Comparison of ENCODE assay signal across 1 cellular context in genomic region chr3:177465243-177465642, GRCh38.
TF ChIP-seq lines count a peak whose summit lies in the region.

No MANE protein-coding gene starts in this region.

TF ChIP-seq in GM23338, 12 proteins besides CTCF, POLR2A, EP300 and RAD21 (continued from another document):
- TF ChIP-seq STAT1 (IDR thresholded peaks at IDR 0.05; ENCODE audit: unreplicated experiment) = no peak
- TF ChIP-seq EZH2phosphoT487 (IDR thresholded peaks at IDR 0.05; ENCODE audit: unreplicated experiment) = no peak
- no peak for TF ChIP-seq EZH2 (IDR thresholded peaks at IDR 0.05; ENCODE audit: low read depth, unreplicated experiment)
- TF ChIP-seq ZNF114 (CRISPR knock-in tag; IDR thresholded peaks at IDR 0.05) = no peak
- no peak for TF ChIP-seq ZNF331 (CRISPR knock-in tag; IDR thresholded peaks at IDR 0.05; ENCODE audit: low read depth)
- TF ChIP-seq REST (IDR thresholded peaks at IDR 0.05; ENCODE audit: unreplicated experiment) = no peak
TF ChIP-seq in GM23338: peak in this region for 0.
